Comparison of ENCODE assay signal across 1 cellular context in genomic region chr14:65940056-65940735, GRCh38.
TF ChIP-seq lines count a peak whose summit lies in the region.

No MANE protein-coding gene starts in this region.

TF ChIP-seq in H1, 55 proteins besides CTCF, POLR2A, EP300 and RAD21:
- TF ChIP-seq ATF2 (IDR thresholded peaks at IDR 0.05; ENCODE audit: low read length) = 0 out of 2 replicates have a peak, but pooled peaks have one; percentile 31
- TF ChIP-seq CEBPB (IDR thresholded peaks at IDR 0.05; ENCODE audit: low read depth, low read length) = no peak
